In genomic region chr10:58282615-58283014, GRCh38 we compare ENCODE assay signal across 8 cellular contexts. TPM values are rescaled to one million over a fixed set of nuclear protein-coding genes. Genes with fewer than 3 reads are reported as not detected.
DNase-seq lines count a peak whose midpoint lies in the region; ATAC-seq and TF ChIP-seq lines count a peak whose summit lies in the region.

No MANE protein-coding gene starts in this region.

- peaks cover 0 to 5% of the 10 kb centered on the region in 2 experiments; a peak in 1 of 4 replicates for H3K4me1 Mint-ChIP-seq in H9

- H4K91ac ChIP-seq in H9 (ENCODE audit: insufficient read length, low read depth, low read length), result no peak overlapping the region

- H3K4me1 ChIP-seq in H9 (ENCODE audit: insufficient read depth, low read length) (no peaks in the 10 kb centered on the region), prostate gland (replicated peaks) (no peaks in the 10 kb centered on the region), smooth muscle cell (ENCODE audit: low read depth) (no peaks in the 10 kb centered on the region)

- peak; percentile 99 for ATAC-seq in GM18517 (IDR thresholded peaks at IDR 0.05; ENCODE audit: unreplicated experiment)

- TF ChIP-seq POLR2A in prostate gland (IDR thresholded peaks at IDR 0.05), result no peak

- H4K5ac ChIP-seq in H9 (ENCODE audit: insufficient read length, low read depth, low read length), result no peak overlapping the region

- no peak overlapping the region for H2BK15ac ChIP-seq in H9 (ENCODE audit: low read depth, low read length)

- no peaks in the 10 kb centered on the region for H3K27me3 Mint-ChIP-seq in H9 (ENCODE audit: low read depth)

- peaks cover 2 to 14% (median 8%) of the 10 kb centered on the region in 3 experiments; a peak in 5 of 7 replicates for H3K36me3 Mint-ChIP-seq in H9 (ENCODE audit: insufficient read depth in 1 of 3, low read depth in 3 of 3)

- H3K79me1 ChIP-seq in H9 (ENCODE audit: insufficient read depth, low read depth, low read length, poor library complexity, severe bottlenecking), result peaks cover 2% of the 10 kb centered on the region

- H3K23ac ChIP-seq in H9 (ENCODE audit: insufficient read length, low read depth, low read length), result no peak overlapping the region

- H4K20me1 ChIP-seq in H9 (ENCODE audit: control insufficient read depth, insufficient read depth, insufficient read length), result no peaks in the 10 kb centered on the region
- no peaks in the 10 kb centered on the region for H4K20me1 ChIP-seq in smooth muscle cell (ENCODE audit: low read depth)

- H3K4me3 Mint-ChIP-seq in H9, result no peak overlapping the region

- H3K9me3 ChIP-seq in H9 (ENCODE audit: control insufficient read depth, low read depth, low read length), result no peaks in the 10 kb centered on the region
- H3K9me3 ChIP-seq in prostate gland, result no peaks in the 10 kb centered on the region
- H3K9me3 ChIP-seq in smooth muscle cell (replicated peaks; ENCODE audit: low read depth), result no peaks in the 10 kb centered on the region

- no peak overlapping the region for H3K4me3 ChIP-seq in prostate gland
- no peak overlapping the region for H3K4me3 ChIP-seq in smooth muscle cell

- no peak overlapping the region for H4K8ac ChIP-seq in H9 (replicated peaks; ENCODE audit: insufficient read length, low read depth, low read length)

- H3K79me2 ChIP-seq in H9 (ENCODE audit: insufficient read depth, low read length), result no peaks in the 10 kb centered on the region
- no peaks in the 10 kb centered on the region for H3K79me2 ChIP-seq in smooth muscle cell (ENCODE audit: low read depth)

- no peak overlapping the region for H3K9ac ChIP-seq in H9 (ENCODE audit: extremely low read depth, insufficient read length, low read length)
- H3K9ac ChIP-seq in smooth muscle cell (ENCODE audit: low read depth), result no peak overlapping the region

- no peak overlapping the region for H2BK5ac ChIP-seq in H9 (ENCODE audit: insufficient read length, low read length)

- H3K4me2 ChIP-seq in H9 (ENCODE audit: insufficient read depth, insufficient read length, low read length) (no peak overlapping the region), smooth muscle cell (no peak overlapping the region)

- H3F3A ChIP-seq in smooth muscle cell (ENCODE audit: low read depth), result no peaks in the 10 kb centered on the region

- intact Hi-C loops in prostate gland (cut with DNase I), result no loop called here

- H3K27ac Mint-ChIP-seq in H9, result peak overlapping the region in 1 of 3 experiments; percentile 30; a peak in 1 of 7 replicates

- H2BK120ac ChIP-seq in H9 (ENCODE audit: low read depth, low read length, poor library complexity, severe bottlenecking), result no peak overlapping the region

- H2AFZ ChIP-seq in H9 (ENCODE audit: low read length) (no peak overlapping the region), smooth muscle cell (ENCODE audit: low read depth) (no peak overlapping the region)

- H3K27me3 ChIP-seq in H9 (ENCODE audit: insufficient read depth, low read length) (no peaks in the 10 kb centered on the region), prostate gland (replicated peaks; ENCODE audit: insufficient read depth) (no peaks in the 10 kb centered on the region), smooth muscle cell (ENCODE audit: low read depth) (no peaks in the 10 kb centered on the region)

- H2BK20ac ChIP-seq in H9 (ENCODE audit: low read depth, low read length, poor library complexity, severe bottlenecking), result no peak overlapping the region

- H3K4ac ChIP-seq in H9 (ENCODE audit: low read depth, low read length), result no peak overlapping the region

- H3K18ac ChIP-seq in H9 (ENCODE audit: insufficient read length, low read depth, low read length), result no peak overlapping the region

- no CpG with 5 or more reads among the region's 3 CpGs for WGBS in H9 (ENCODE audit: extremely low coverage, insufficient read length, low lambda C conversion rate)
- 73% methylated on average over 3 of the region's 3 CpGs for WGBS in prostate gland
- WGBS in smooth muscle cell (ENCODE audit: low lambda C conversion rate), result 87% methylated on average over 3 of the region's 3 CpGs

- H2BK12ac ChIP-seq in H9 (ENCODE audit: insufficient read length, low read depth, low read length), result no peak overlapping the region

- TF ChIP-seq CTCF in H9 (conservative IDR thresholded peaks at IDR 0.05) (no peak), prostate gland (IDR thresholded peaks at IDR 0.05) (no peak), smooth muscle cell (IDR thresholded peaks at IDR 0.05; ENCODE audit: borderline replicate concordance, insufficient read depth, poor library complexity, severe bottlenecking) (no peak)

- no peaks in the 10 kb centered on the region for H3K36me3 ChIP-seq in prostate gland
- H3K36me3 ChIP-seq in smooth muscle cell (ENCODE audit: low read depth), result no peaks in the 10 kb centered on the region

- DNase-seq in H9, result no peak
- peak; percentile 98 for DNase-seq in MV-4-11 (lab: John Stamatoyannopoulos, UW)
- DNase-seq in epithelial cell of prostate (ENCODE audit: low read depth, low spot score), result no peak
- DNase-seq in prostate gland (ENCODE audit: low spot score), result no peak
- no peak for DNase-seq in smooth muscle cell (lab: John Stamatoyannopoulos, UW; ENCODE audit: unreplicated experiment)
- DNase-seq in activated effector memory CD4-positive, alpha-beta T cell treated with Interleukin-2 at 50 U/mL for 16 hours, result no peak
- DNase-seq in iPS-NIHi11 (ENCODE audit: low spot score), result no peak

- H2AK5ac ChIP-seq in H9 (ENCODE audit: insufficient read length, low read length), result no peak overlapping the region

- H3K14ac ChIP-seq in H9 (ENCODE audit: insufficient read depth, low read length), result no peak overlapping the region

- H3K27ac ChIP-seq in H9 (ENCODE audit: insufficient read length, low read depth, low read length) (peak overlapping the region; percentile 61), epithelial cell of prostate (peak overlapping the region; percentile 46), prostate gland (no peak overlapping the region), smooth muscle cell (ENCODE audit: low read depth) (no peak overlapping the region)

- no peaks in the 10 kb centered on the region for H3K9me3 Mint-ChIP-seq in H9

- H3K56ac ChIP-seq in H9 (ENCODE audit: insufficient read length, low read depth, low read length), result no peak overlapping the region

- H3T11ph ChIP-seq in H9 (ENCODE audit: low read length), result no peak overlapping the region

- H3K23me2 ChIP-seq in H9 (ENCODE audit: insufficient read length, low read depth, low read length, poor library complexity, severe bottlenecking), result no peaks in the 10 kb centered on the region

RNA-seq across cellular contexts. Expression of gene CISD1, which starts 13.7 kb away (rescaled TPM):
- 37.3 and 42.0 TPM in 2 replicates for total RNA-seq in H9 (2021)
- total RNA-seq in prostate gland, result 10 to 100 TPM; 10.3 to 16.9 TPM
- total RNA-seq in smooth muscle cell, result 14.2 and 14.4 TPM in 2 replicates
- 37.4 and 55.4 TPM in 2 replicates for polyA plus RNA-seq in smooth muscle cell

RNA-seq across cellular contexts. Expression of gene IPMK, which starts 14.9 kb away (rescaled TPM):
- total RNA-seq in H9 (2021), result 7.2 and 7.3 TPM in 2 replicates
- total RNA-seq in prostate gland, result 1 to 10 TPM; 2.6 to 5.5 TPM
- 9.2 and 12.1 TPM in 2 replicates for total RNA-seq in smooth muscle cell
- 1.9 TPM in 2 replicates for polyA plus RNA-seq in smooth muscle cell

RNA-seq across cellular contexts. Expression of gene UBE2D1, which starts 52.2 kb away (rescaled TPM):
- 26.8 and 27.7 TPM in 2 replicates for total RNA-seq in H9 (2021)
- total RNA-seq in prostate gland, result 10 to 100 TPM in 1 of 2 donors, 1 to 10 TPM in 1; 9.8 to 11.4 TPM
- total RNA-seq in smooth muscle cell, result 24.5 and 31.3 TPM in 2 replicates
- 19.0 and 19.2 TPM in 2 replicates for polyA plus RNA-seq in smooth muscle cell

Comparison
In these comparisons a context has a peak if more than half of its experiments do, and no peak if none do; other contexts are left out.
1. H3K27ac ChIP-seq: peak in H9 (single experiment) and epithelial cell of prostate (single experiment); none in prostate gland (0 of 2) and smooth muscle cell (single experiment).